Comparison of ENCODE assay signal across 19 cellular contexts in the genomic region with DNA sequence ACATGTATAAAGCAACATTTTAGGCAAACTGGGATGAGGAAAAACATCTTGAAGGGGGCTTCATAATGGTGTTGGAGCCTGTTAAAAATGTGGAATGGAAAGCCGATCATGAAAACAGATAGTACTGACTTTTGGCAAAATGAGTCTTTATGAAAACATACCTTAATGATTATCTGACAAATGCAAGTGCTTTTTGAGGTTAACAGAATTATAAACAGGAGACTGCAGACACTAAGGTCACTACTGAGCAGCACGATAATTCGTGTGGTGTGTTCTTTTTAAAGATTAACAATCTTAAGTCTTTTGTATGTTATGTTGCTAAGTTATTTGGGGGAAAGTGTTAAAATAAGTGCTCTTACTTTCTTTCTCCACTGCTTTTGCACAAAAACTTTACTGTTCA.
"Had no signal": no experiment of that assay in that cellular context is flagged by ENCODE, and none has a peak within 500 bp of the region (broad histone marks: within the 10 kb centered on the region; RNA-seq: fewer than 3 reads in every experiment).

No MANE protein-coding gene starts in this region.

- H3K4me1 ChIP-seq: prostate gland had no signal

- H3K4me3 ChIP-seq: coronary artery, esophagus muscularis mucosa, lung, prostate gland, right atrium auricular region had no signal

- H3K27me3 Mint-ChIP-seq: activated CD4-positive, alpha-beta T cell treated with anti-CD3 and anti-CD28 coated beads for 36 hours; activated naive CD8-positive, alpha-beta T cell treated with anti-CD3 and anti-CD28 coated beads for 36 hours; brain; T-helper 17 cell had no signal

- H3K36me3 ChIP-seq: esophagus muscularis mucosa, prostate gland, right atrium auricular region had no signal

- H3K9me3 ChIP-seq: prostate gland had no signal

- ATAC-seq: activated CD4-positive, alpha-beta T cell treated with anti-CD3 and anti-CD28 coated beads for 36 hours; T-helper 17 cell had no signal

- H3K27me3 ChIP-seq: esophagus muscularis mucosa, right atrium auricular region had no signal

- H3K4me3 Mint-ChIP-seq: activated CD4-positive, alpha-beta T cell treated with anti-CD3 and anti-CD28 coated beads for 36 hours; activated naive CD8-positive, alpha-beta T cell treated with anti-CD3 and anti-CD28 coated beads for 36 hours; activated T-helper 1 cell treated with anti-CD3 and anti-CD28 coated beads, Interleukin-12 subunit alpha, Interleukin-12 subunit beta, Interleukin-2, Interleukin-4 antibody, amounts not matched to agents 30 ng/mL and 10 ng/mL and 1 ng/mL, durations not matched to agents 14 hours and 24 hours and 36 hours; brain; neural crest cell; T-helper 17 cell; WTC11 had no signal

- DNase-seq: activated gamma-delta T cell treated with Interleukin-2 at 50 U/mL for 16 hours; activated naive CD8-positive, alpha-beta T cell treated with anti-CD3 and anti-CD28 coated beads for 36 hours; central memory CD4-positive, alpha-beta T cell; left cardiac atrium; stimulated activated CD4-positive, alpha-beta T cell treated with anti-CD3 and anti-CD28 coated beads, Interleukin-12 subunit alpha, Interleukin-12 subunit beta, amount 100 ng/mL, for 4 hours; stimulated activated CD4-positive, alpha-beta T cell treated with anti-CD3 and anti-CD28 coated beads, Interleukin-1b, Interleukin-23, amount 100 ng/mL, for 48 hours; stimulated activated CD8-positive, alpha-beta memory T cell treated with anti-CD3 and anti-CD28 coated beads, Interleukin-4, amount 100 ng/mL, for 48 hours; stimulated activated naive CD4-positive, alpha-beta T cell; T-helper 17 cell had no signal

- H3K27ac Mint-ChIP-seq: activated CD4-positive, alpha-beta T cell treated with anti-CD3 and anti-CD28 coated beads for 36 hours; activated naive CD8-positive, alpha-beta T cell treated with anti-CD3 and anti-CD28 coated beads for 36 hours; activated T-helper 1 cell treated with anti-CD3 and anti-CD28 coated beads, Interleukin-12 subunit alpha, Interleukin-12 subunit beta, Interleukin-2, Interleukin-4 antibody, amounts not matched to agents 30 ng/mL and 10 ng/mL and 1 ng/mL, durations not matched to agents 14 hours and 24 hours and 36 hours; brain; T-helper 17 cell; WTC11 had no signal
